ENCODE assay signal across 20 cellular contexts in genomic region chr4:151853034-151853433, GRCh38.
"Had no signal": no experiment of that assay in that cellular context is flagged by ENCODE, and none has a peak within 500 bp of the region (broad histone marks: within the 10 kb centered on the region; RNA-seq: fewer than 3 reads in every experiment).

No MANE protein-coding gene starts in this region.

- H3K27ac ChIP-seq: breast epithelium, gastroesophageal sphincter, heart left ventricle, parathyroid adenoma, right lobe of liver, stomach, VCaP had no signal

- H3K27me3 ChIP-seq: breast epithelium, gastroesophageal sphincter, heart left ventricle, right lobe of liver, stomach had no signal

- ATAC-seq: activated T-cell treated with anti-CD3 and anti-CD28 coated beads, Interleukin-2, amount 50 U/mL, for 4 hours; gastroesophageal sphincter; heart left ventricle; left lobe of liver; right lobe of liver; stimulated activated effector memory CD8-positive, alpha-beta T cell treated with anti-CD3 and anti-CD28 coated beads, Interleukin-12 subunit alpha, Interleukin-12 subunit beta, amount 100 ng/mL, for 72 hours had no signal

- DNase-seq: activated CD4-positive, alpha-beta T cell treated with anti-CD3 and anti-CD28 coated beads, Interleukin-2, amount 50 U/mL, for 1 hour; activated CD4-positive, CD25-positive, alpha-beta regulatory T cell treated with anti-CD3 and anti-CD28 coated beads, Interleukin-2, amount 50 U/mL, for 72 hours; activated CD8-positive, alpha-beta memory T cell treated with anti-CD3 and anti-CD28 coated beads, Interleukin-2, amount 50 U/mL, for 4 hours; activated naive CD4-positive, alpha-beta T cell treated with anti-CD3 and anti-CD28 coated beads, Interleukin-2, amount 10 ng/mL, durations not matched to agents 7 days and 5 days; activated T-cell treated with anti-CD3 and anti-CD28 coated beads, Interleukin-2, amount 50 U/mL, for 4 hours; cortex of kidney; heart left ventricle; kidney; right lobe of liver; small intestine; stimulated activated CD4-positive, alpha-beta T cell treated with anti-CD3 and anti-CD28 coated beads, Interleukin-15, amount 100 ng/mL, for 24 hours; stimulated activated CD4-positive, alpha-beta T cell treated with anti-CD3 and anti-CD28 coated beads, Interleukin-2, amount 100 ng/mL, for 48 hours; stomach; trophoblast cell had no signal

- H3K4me3 ChIP-seq: breast epithelium, gastroesophageal sphincter, heart left ventricle, right lobe of liver, stomach had no signal
